1 cellular context compared by ENCODE assay signal in the genomic region with DNA sequence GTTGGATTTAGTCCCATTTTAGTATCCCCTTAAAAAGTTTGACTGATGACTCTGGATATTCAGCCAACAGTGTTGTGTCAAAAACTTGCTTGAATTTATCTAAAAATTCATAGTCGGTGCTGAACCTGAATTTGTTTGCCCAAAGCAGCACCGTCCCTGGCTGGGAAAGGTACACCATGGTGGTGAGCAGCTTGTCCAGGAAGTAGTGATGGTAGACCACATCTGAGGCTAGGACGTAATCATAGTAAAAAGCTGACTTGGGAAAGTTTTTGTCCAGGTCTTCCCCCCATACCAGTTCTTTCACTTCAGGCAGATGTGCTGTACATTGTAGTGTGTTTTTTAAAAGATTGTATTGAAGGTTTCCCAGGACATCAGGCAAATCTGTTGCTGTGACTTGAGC.
TF ChIP-seq lines count a peak whose summit lies in the region.

No MANE protein-coding gene starts in this region.

TF ChIP-seq in K562, 482 proteins besides CTCF, POLR2A, EP300 and RAD21 (continued from another document):
- no peak for TF ChIP-seq RBBP5 (IDR thresholded peaks at IDR 0.05; ENCODE audit: borderline replicate concordance, insufficient read depth, low read length, poor library complexity, severe bottlenecking)
- no peak for TF ChIP-seq KAT8 (IDR thresholded peaks at IDR 0.05; ENCODE audit: low read depth)
- TF ChIP-seq SP1 (CRISPR knock-in tag; IDR thresholded peaks at IDR 0.05): no peak
- no peak for TF ChIP-seq RBM34 (IDR thresholded peaks at IDR 0.05; ENCODE audit: borderline replicate concordance, insufficient read depth, low read length)
- no peak for TF ChIP-seq MTA3 (IDR thresholded peaks at IDR 0.05; ENCODE audit: borderline replicate concordance)
- TF ChIP-seq MTA1 (IDR thresholded peaks at IDR 0.05; ENCODE audit: borderline replicate concordance): no peak
- TF ChIP-seq ELF1 (tag; IDR thresholded peaks at IDR 0.05): no peak
- no peak for TF ChIP-seq ZNF140 (CRISPR knock-in tag; IDR thresholded peaks at IDR 0.05)
- TF ChIP-seq FOSL1 (tag; conservative IDR thresholded peaks at IDR 0.05): no peak
- TF ChIP-seq, protein P1, sequence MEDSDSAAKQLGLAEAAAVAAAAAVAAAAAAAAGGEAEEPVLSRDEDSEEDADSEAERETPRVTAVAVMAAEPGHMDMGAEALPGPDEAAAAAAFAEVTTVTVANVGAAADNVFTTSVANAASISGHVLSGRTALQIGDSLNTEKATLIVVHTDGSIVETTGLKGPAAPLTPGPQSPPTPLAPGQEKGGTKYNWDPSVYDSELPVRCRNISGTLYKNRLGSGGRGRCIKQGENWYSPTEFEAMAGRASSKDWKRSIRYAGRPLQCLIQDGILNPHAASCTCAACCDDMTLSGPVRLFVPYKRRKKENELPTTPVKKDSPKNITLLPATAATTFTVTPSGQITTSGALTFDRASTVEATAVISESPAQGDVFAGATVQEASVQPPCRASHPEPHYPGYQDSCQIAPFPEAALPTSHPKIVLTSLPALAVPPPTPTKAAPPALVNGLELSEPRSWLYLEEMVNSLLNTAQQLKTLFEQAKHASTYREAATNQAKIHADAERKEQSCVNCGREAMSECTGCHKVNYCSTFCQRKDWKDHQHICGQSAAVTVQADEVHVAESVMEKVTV (CRISPR knock-in tag; IDR thresholded peaks at IDR 0.05): no peak
- no peak for TF ChIP-seq ZNF740 (CRISPR knock-in tag; IDR thresholded peaks at IDR 0.05)
- TF ChIP-seq ZNF740 (tag; IDR thresholded peaks at IDR 0.05): no peak
- no peak for TF ChIP-seq PHB (CRISPR knock-in tag; IDR thresholded peaks at IDR 0.05)
- TF ChIP-seq ZNF75A (CRISPR knock-in tag; IDR thresholded peaks at IDR 0.05): no peak
- TF ChIP-seq ARHGAP35 (IDR thresholded peaks at IDR 0.05; ENCODE audit: partially characterized antibody): no peak
- no peak for TF ChIP-seq ZNF134 (CRISPR knock-in tag; conservative IDR thresholded peaks at IDR 0.05)
- no peak for TF ChIP-seq NR2C2 (CRISPR knock-in tag; IDR thresholded peaks at IDR 0.05)
- no peak for TF ChIP-seq NR2C2 (tag; IDR thresholded peaks at IDR 0.05)
- no peak for TF ChIP-seq ELF4 (CRISPR knock-in tag; IDR thresholded peaks at IDR 0.05)
TF ChIP-seq in K562: peak in this region for 0.
